13 cellular contexts compared by ENCODE assay signal in genomic region chr2:191143791-191144190, GRCh38.
"Had no signal": no experiment of that assay in that cellular context is flagged by ENCODE, and none has a peak within 500 bp of the region (broad histone marks: within the 10 kb centered on the region; RNA-seq: fewer than 3 reads in every experiment).

No MANE protein-coding gene starts in this region.

- H3K27ac ChIP-seq: esophagus squamous epithelium, lower lobe of right lung, tibial nerve had no signal

- H3K9me3 ChIP-seq: esophagus squamous epithelium, lower lobe of right lung, tibial nerve had no signal

- H3K4me2 ChIP-seq: smooth muscle cell had no signal

- DNase-seq: activated CD4-positive, alpha-beta T cell treated with anti-CD3 and anti-CD28 coated beads, Interleukin-2, amount 10 ng/mL, durations not matched to agents 7 days and 5 days; activated naive CD4-positive, alpha-beta T cell treated with anti-CD3 and anti-CD28 coated beads, Interleukin-2, amount 50 U/mL, for 16 hours; aorta; esophagus squamous epithelium; foreskin fibroblast; glutamatergic neuron; left cardiac atrium; lower lobe of right lung; midbrain; right cardiac atrium had no signal

- H3K27ac Mint-ChIP-seq: activated CD4-positive, alpha-beta T cell treated with anti-CD3 and anti-CD28 coated beads, Interleukin-2, amount 10 ng/mL, durations not matched to agents 7 days and 5 days; WTC11 had no signal

- H3K4me3 ChIP-seq: esophagus squamous epithelium, lower lobe of right lung, smooth muscle cell, tibial nerve had no signal

- ATAC-seq: left cardiac atrium, lower lobe of right lung, right cardiac atrium, WTC11 had no signal

- H3K36me3 Mint-ChIP-seq: WTC11 had no signal

- H3K36me3 ChIP-seq: esophagus squamous epithelium, tibial nerve had no signal

- H3K27me3 ChIP-seq: tibial nerve had no signal

- H3K4me1 ChIP-seq: esophagus squamous epithelium, lower lobe of right lung, tibial nerve had no signal

- H3K27me3 Mint-ChIP-seq: activated CD4-positive, alpha-beta T cell treated with anti-CD3 and anti-CD28 coated beads, Interleukin-2, amount 10 ng/mL, durations not matched to agents 7 days and 5 days had no signal

- H3K4me1 Mint-ChIP-seq: WTC11 had no signal

- H3K4me3 Mint-ChIP-seq: activated CD4-positive, alpha-beta T cell treated with anti-CD3 and anti-CD28 coated beads, Interleukin-2, amount 10 ng/mL, durations not matched to agents 7 days and 5 days; WTC11 had no signal
